ENCODE assay signal across 8 cellular contexts in genomic region chr2:159090514-159091201, GRCh38.
DNase-seq lines count a peak whose midpoint lies in the region; ATAC-seq and TF ChIP-seq lines count a peak whose summit lies in the region.

No MANE protein-coding gene starts in this region.

- peaks cover under 1% of the 10 kb centered on the region for H3K36me3 Mint-ChIP-seq in activated naive CD8-positive, alpha-beta T cell
- H3K36me3 Mint-ChIP-seq in activated naive CD8-positive, alpha-beta T cell treated with anti-CD3 and anti-CD28 coated beads for 36 hours = peaks cover under 1% of the 10 kb centered on the region

- peaks cover 64% of the 10 kb centered on the region for H3K4me1 Mint-ChIP-seq in activated naive CD8-positive, alpha-beta T cell (ENCODE audit: low read depth)
- H3K4me1 Mint-ChIP-seq in activated naive CD8-positive, alpha-beta T cell treated with anti-CD3 and anti-CD28 coated beads for 36 hours = peaks cover 60% of the 10 kb centered on the region

- no peaks in the 10 kb centered on the region for H3K79me2 ChIP-seq in Karpas-422 (ENCODE audit: low read length)

- ATAC-seq in HG03521 (IDR thresholded peaks at IDR 0.05; ENCODE audit: unreplicated experiment) (peak; percentile 36), omental fat pad (ENCODE audit: low FRiP score) (peak; percentile 24), GM21526 (IDR thresholded peaks at IDR 0.05; ENCODE audit: low FRiP score, unreplicated experiment) (no peak)

- H3K4me3 ChIP-seq in choroid plexus epithelial cell (ENCODE audit: low read depth, low read length) = no peak overlapping the region
- no peak overlapping the region for H3K4me3 ChIP-seq in Karpas-422 (ENCODE audit: low read length)

- TF ChIP-seq CTCF in choroid plexus epithelial cell (conservative IDR thresholded peaks at IDR 0.05; ENCODE audit: low read depth, low read length) = no peak
- no peak for TF ChIP-seq CTCF in omental fat pad (IDR thresholded peaks at IDR 0.05)

- no peaks in the 10 kb centered on the region for H3K4me1 ChIP-seq in Karpas-422 (ENCODE audit: low read length)

- H3K4me3 Mint-ChIP-seq in activated naive CD8-positive, alpha-beta T cell = no peak overlapping the region
- H3K4me3 Mint-ChIP-seq in activated naive CD8-positive, alpha-beta T cell treated with anti-CD3 and anti-CD28 coated beads for 36 hours = no peak overlapping the region

- H4K20me1 ChIP-seq in Karpas-422 (ENCODE audit: insufficient read depth, low read depth, low read length) = no peaks in the 10 kb centered on the region

- no peak overlapping the region for H3K27ac ChIP-seq in Karpas-422 (ENCODE audit: low read length)

- H3K9me3 ChIP-seq in Karpas-422 (ENCODE audit: low read length) = no peaks in the 10 kb centered on the region

- no peak overlapping the region for H2AFZ ChIP-seq in Karpas-422 (ENCODE audit: low read length)

- H3K9ac ChIP-seq in Karpas-422 (ENCODE audit: low read length) = no peak overlapping the region

- no peaks in the 10 kb centered on the region for H3K27me3 ChIP-seq in Karpas-422 (ENCODE audit: low read length)

- H3K4me2 ChIP-seq in Karpas-422 (ENCODE audit: low read depth, low read length, poor library complexity, severe bottlenecking) = no peak overlapping the region

- H3K27ac Mint-ChIP-seq in activated naive CD8-positive, alpha-beta T cell = peak overlapping the region; percentile 13
- H3K27ac Mint-ChIP-seq in activated naive CD8-positive, alpha-beta T cell treated with anti-CD3 and anti-CD28 coated beads for 36 hours = no peak overlapping the region

- H3K9me3 Mint-ChIP-seq in activated naive CD8-positive, alpha-beta T cell (ENCODE audit: low read depth) = no peaks in the 10 kb centered on the region
- H3K9me3 Mint-ChIP-seq in activated naive CD8-positive, alpha-beta T cell treated with anti-CD3 and anti-CD28 coated beads for 36 hours = peaks cover under 1% of the 10 kb centered on the region

- no peaks in the 10 kb centered on the region for H3K9me2 ChIP-seq in Karpas-422 (replicated peaks; ENCODE audit: insufficient read depth, low read length)

- H3K36me3 ChIP-seq in Karpas-422 (ENCODE audit: insufficient read depth, low read length) = no peaks in the 10 kb centered on the region

- no peak for DNase-seq in activated naive CD8-positive, alpha-beta T cell treated with anti-CD3 and anti-CD28 coated beads for 36 hours
- DNase-seq in choroid plexus epithelial cell (ENCODE audit: low read depth) (peak; percentile 70), omental fat pad (ENCODE audit: low spot score) (no peak), Karpas-422 (no peak), hippocampal formation (lab: John Stamatoyannopoulos, UW) (no peak)

- no peaks in the 10 kb centered on the region for H3K27me3 Mint-ChIP-seq in activated naive CD8-positive, alpha-beta T cell
- no peaks in the 10 kb centered on the region for H3K27me3 Mint-ChIP-seq in activated naive CD8-positive, alpha-beta T cell treated with anti-CD3 and anti-CD28 coated beads for 36 hours
